Comparison of ENCODE assay signal across 1 cellular context in genomic region chr17:31329221-31329620, GRCh38.
TF ChIP-seq lines count a peak whose summit lies in the region.

No MANE protein-coding gene starts in this region.

TF ChIP-seq in IMR-90, 13 proteins besides CTCF, POLR2A, EP300 and RAD21:
- TF ChIP-seq MAZ (IDR thresholded peaks at IDR 0.05; ENCODE audit: borderline replicate concordance, low read depth, low read length) (no peak), USF2 (IDR thresholded peaks at IDR 0.05; ENCODE audit: low read depth, low read length) (no peak), NFE2L2 (IDR thresholded peaks at IDR 0.05; ENCODE audit: low read depth, low read length) (no peak), CEBPB (IDR thresholded peaks at IDR 0.05; ENCODE audit: low read depth, low read length) (no peak), BHLHE40 (IDR thresholded peaks at IDR 0.05; ENCODE audit: low read depth, low read length) (no peak), SMC3 (IDR thresholded peaks at IDR 0.05; ENCODE audit: low read depth, low read length) (no peak), CHD1 (IDR thresholded peaks at IDR 0.05; ENCODE audit: low read depth, low read length) (no peak), MXI1 (IDR thresholded peaks at IDR 0.05; ENCODE audit: borderline replicate concordance, low read depth, low read length) (no peak), ELK1 (IDR thresholded peaks at IDR 0.05; ENCODE audit: borderline replicate concordance, low read depth, low read length) (no peak)
